ENCODE assay signal across 2 cellular contexts in the genomic region with DNA sequence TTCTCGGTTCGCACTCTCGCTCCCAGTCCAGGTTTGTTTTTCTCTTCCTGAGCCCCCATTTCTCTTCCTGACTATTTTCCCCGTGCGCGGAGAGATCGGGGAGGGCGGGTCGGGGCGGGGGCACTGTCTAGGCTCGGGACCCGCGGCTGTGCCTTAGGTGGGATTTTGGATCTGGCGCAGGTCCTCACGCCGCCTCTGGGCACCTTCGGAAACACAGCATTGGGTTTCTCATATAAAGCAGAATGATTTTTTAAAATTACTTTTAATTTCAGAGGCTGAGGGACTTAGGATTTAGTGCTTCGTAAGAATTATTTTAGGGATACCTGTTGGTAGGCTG.
TF ChIP-seq lines count a peak whose summit lies in the region.

No MANE protein-coding gene starts in this region.

TF ChIP-seq in WTC11, 78 proteins besides CTCF, POLR2A, EP300 and RAD21:
- TF ChIP-seq ZBTB43 (CRISPR knock-in tag; IDR thresholded peaks at IDR 0.05) = no peak
- no peak for TF ChIP-seq HMGA2 (CRISPR knock-in tag; IDR thresholded peaks at IDR 0.05)
- no peak for TF ChIP-seq JAZF1 (CRISPR knock-in tag; IDR thresholded peaks at IDR 0.05)
- TF ChIP-seq CREB1 (CRISPR knock-in tag; IDR thresholded peaks at IDR 0.05) = no peak
- TF ChIP-seq SMAD4 (CRISPR knock-in tag; IDR thresholded peaks at IDR 0.05) = no peak
- no peak for TF ChIP-seq PRRX2 (CRISPR knock-in tag; IDR thresholded peaks at IDR 0.05)
- TF ChIP-seq NFE2L1 (CRISPR knock-in tag; IDR thresholded peaks at IDR 0.05) = no peak
- TF ChIP-seq, protein P1, sequence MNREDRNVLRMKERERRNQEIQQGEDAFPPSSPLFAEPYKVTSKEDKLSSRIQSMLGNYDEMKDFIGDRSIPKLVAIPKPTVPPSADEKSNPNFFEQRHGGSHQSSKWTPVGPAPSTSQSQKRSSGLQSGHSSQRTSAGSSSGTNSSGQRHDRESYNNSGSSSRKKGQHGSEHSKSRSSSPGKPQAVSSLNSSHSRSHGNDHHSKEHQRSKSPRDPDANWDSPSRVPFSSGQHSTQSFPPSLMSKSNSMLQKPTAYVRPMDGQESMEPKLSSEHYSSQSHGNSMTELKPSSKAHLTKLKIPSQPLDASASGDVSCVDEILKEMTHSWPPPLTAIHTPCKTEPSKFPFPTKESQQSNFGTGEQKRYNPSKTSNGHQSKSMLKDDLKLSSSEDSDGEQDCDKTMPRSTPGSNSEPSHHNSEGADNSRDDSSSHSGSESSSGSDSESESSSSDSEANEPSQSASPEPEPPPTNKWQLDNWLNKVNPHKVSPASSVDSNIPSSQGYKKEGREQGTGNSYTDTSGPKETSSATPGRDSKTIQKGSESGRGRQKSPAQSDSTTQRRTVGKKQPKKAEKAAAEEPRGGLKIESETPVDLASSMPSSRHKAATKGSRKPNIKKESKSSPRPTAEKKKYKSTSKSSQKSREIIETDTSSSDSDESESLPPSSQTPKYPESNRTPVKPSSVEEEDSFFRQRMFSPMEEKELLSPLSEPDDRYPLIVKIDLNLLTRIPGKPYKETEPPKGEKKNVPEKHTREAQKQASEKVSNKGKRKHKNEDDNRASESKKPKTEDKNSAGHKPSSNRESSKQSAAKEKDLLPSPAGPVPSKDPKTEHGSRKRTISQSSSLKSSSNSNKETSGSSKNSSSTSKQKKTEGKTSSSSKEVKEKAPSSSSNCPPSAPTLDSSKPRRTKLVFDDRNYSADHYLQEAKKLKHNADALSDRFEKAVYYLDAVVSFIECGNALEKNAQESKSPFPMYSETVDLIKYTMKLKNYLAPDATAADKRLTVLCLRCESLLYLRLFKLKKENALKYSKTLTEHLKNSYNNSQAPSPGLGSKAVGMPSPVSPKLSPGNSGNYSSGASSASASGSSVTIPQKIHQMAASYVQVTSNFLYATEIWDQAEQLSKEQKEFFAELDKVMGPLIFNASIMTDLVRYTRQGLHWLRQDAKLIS (CRISPR knock-in tag; IDR thresholded peaks at IDR 0.05; ENCODE audit: borderline replicate concordance) = no peak
- TF ChIP-seq ZNF532 (CRISPR knock-in tag; IDR thresholded peaks at IDR 0.05; ENCODE audit: borderline replicate concordance) = no peak

TF ChIP-seq in H1, 55 proteins besides CTCF, POLR2A, EP300 and RAD21:
- no peak; the same call in 1 of the 2 replicates for TF ChIP-seq PHF8 (conservative IDR thresholded peaks at IDR 0.05; ENCODE audit: low read depth, low read length)
- 0 out of 2 replicates have a peak, but pooled peaks have one; percentile 3 for TF ChIP-seq BACH1 (IDR thresholded peaks at IDR 0.05; ENCODE audit: low read length)
TF ChIP-seq in H1: peak in this region for 1.
